In the genomic region with DNA sequence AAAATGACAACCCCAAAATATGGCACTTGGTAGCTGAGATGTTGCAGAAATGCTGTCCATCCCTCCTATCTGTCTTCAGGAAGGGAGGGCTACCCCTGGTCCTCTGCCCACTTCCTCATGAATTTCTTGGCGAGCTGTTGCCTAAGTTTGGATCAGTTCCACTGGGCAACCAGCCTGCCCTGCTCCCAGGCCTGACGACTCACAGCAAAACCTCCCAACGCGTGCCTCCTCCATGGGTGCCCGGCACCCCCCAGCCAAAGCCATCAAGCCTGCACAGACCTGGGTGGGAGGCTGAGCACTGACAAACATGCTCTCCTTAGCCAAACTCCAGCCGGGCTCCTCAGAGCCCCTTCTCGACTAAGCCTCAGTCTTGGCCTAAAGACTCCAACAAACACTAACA, we compare ENCODE assay signal across 19 cellular contexts. TPM values are rescaled to one million over a fixed set of nuclear protein-coding genes. Genes with fewer than 3 reads are reported as not detected.
A peak's percentile ranks its signal among the peaks of the same experiment; 100 is the strongest.
DNase-seq lines count a peak whose midpoint lies in the region; ATAC-seq, FAIRE-seq and TF ChIP-seq lines count a peak whose summit lies in the region.
"Had no signal": no experiment of that assay in that cellular context is flagged by ENCODE, and none has a peak within 500 bp of the region (broad histone marks: within the 10 kb centered on the region; RNA-seq: fewer than 3 reads in every experiment).

No MANE protein-coding gene starts in this region.

- H2AFZ ChIP-seq in K562 (ENCODE audit: low read depth, low read length): no peak overlapping the region

- DNase-seq in GM03348 (ENCODE audit: low spot score) (peak; percentile 61), K562 (ENCODE audit: extremely low read depth in 1 of 4, low spot score in 3 of 4) (no peak), left ventricle myocardium superior (peak; percentile 64), sciatic nerve (ENCODE audit: low spot score) (no peak), NCI-H2227 (lab: John Stamatoyannopoulos, UW; ENCODE audit: unreplicated experiment) (no peak), H4 (ENCODE audit: low spot score) (no peak), progenitor cell of endocrine pancreas (ENCODE audit: low spot score, unreplicated experiment) (no peak)
- DNase-seq in effector memory CD8-positive, alpha-beta T cell: no peak
- DNase-seq: EL; mesenchymal stem cell; NCI-H1417; stimulated activated CD4-positive, alpha-beta T cell treated with anti-CD3 and anti-CD28 coated beads, Interleukin-15, amount 100 ng/mL, for 24 hours had no signal

- no peak overlapping the region for H3K27ac ChIP-seq in K562 (ENCODE audit: extremely low read depth, low read depth, low read length)
- H3K27ac ChIP-seq: BLaER1 treated with 17β-estradiol and CSF1 and Interleukin-3, amounts not matched to agents 10 nM and 100 nM had no signal

- no peak for TF ChIP-seq EP300 in K562 (IDR thresholded peaks at IDR 0.05; ENCODE audit: low read length)

- intact Hi-C loops in K562 (cut with micrococcal nuclease) (no loop called here), left ventricle myocardium superior (cut with micrococcal nuclease) (no loop called here), sciatic nerve (cut with DNase I) (no loop called here)

- no peaks in the 10 kb centered on the region for H3K9me1 ChIP-seq in K562 (ENCODE audit: control insufficient read depth, insufficient read depth, low read length)

- no peak for FAIRE-seq in K562 (lab: Jason Lieb, UNC)
- FAIRE-seq: GM12892 had no signal

- H3K36me3 Mint-ChIP-seq in effector memory CD8-positive, alpha-beta T cell (ENCODE audit: insufficient read depth): no peaks in the 10 kb centered on the region
- no peaks in the 10 kb centered on the region for H3K36me3 Mint-ChIP-seq in progenitor cell of endocrine pancreas (ENCODE audit: insufficient read depth)
- H3K36me3 Mint-ChIP-seq: activated naive CD8-positive, alpha-beta T cell had no signal

- WGBS in K562 (ENCODE audit: insufficient coverage, low coverage, missing lambda C conversion rate): 82% methylated on average over 7 of the region's 7 CpGs

- H3K4me3 Mint-ChIP-seq in effector memory CD8-positive, alpha-beta T cell: no peak overlapping the region
- no peak overlapping the region for H3K4me3 Mint-ChIP-seq in progenitor cell of endocrine pancreas (ENCODE audit: low read depth)
- H3K4me3 Mint-ChIP-seq: activated naive CD8-positive, alpha-beta T cell had no signal

- no peaks in the 10 kb centered on the region for H3K79me2 ChIP-seq in K562 (ENCODE audit: control insufficient read depth, insufficient read depth, low read length)

- TF ChIP-seq POLR2A in K562 (conservative IDR thresholded peaks at IDR 0.05): no peak

- H3K9me3 ChIP-seq in K562 (replicated peaks; ENCODE audit: control insufficient read depth, insufficient read depth, low read depth, low read length): no peaks in the 10 kb centered on the region
- H3K9me3 ChIP-seq: BLaER1 treated with 17β-estradiol and CSF1 and Interleukin-3, amounts not matched to agents 10 nM and 100 nM; upper lobe of left lung had no signal

- H3K27ac Mint-ChIP-seq in effector memory CD8-positive, alpha-beta T cell: no peak overlapping the region
- H3K27ac Mint-ChIP-seq in progenitor cell of endocrine pancreas: no peak overlapping the region
- H3K27ac Mint-ChIP-seq: activated naive CD8-positive, alpha-beta T cell had no signal

- no peak overlapping the region for H3K9ac ChIP-seq in K562 (ENCODE audit: insufficient read depth in 1 of 2, low read depth in 2 of 2, low read length in 2 of 2)
- H3K9ac ChIP-seq: BLaER1 treated with 17β-estradiol and CSF1 and Interleukin-3, amounts not matched to agents 10 nM and 100 nM had no signal

- BruUV-seq in K562 (replicated peaks; lab: Mats Ljungman, UMichigan): no TSS peak

- H3K9me3 Mint-ChIP-seq in effector memory CD8-positive, alpha-beta T cell: peaks cover 0 to 2% of the 10 kb centered on the region in 2 donors
- H3K9me3 Mint-ChIP-seq in progenitor cell of endocrine pancreas (ENCODE audit: low read depth): no peaks in the 10 kb centered on the region

- no peaks in the 10 kb centered on the region for H3K27me3 ChIP-seq in K562 (ENCODE audit: control insufficient read depth in 2 of 2, insufficient read depth in 2 of 2, low read length in 2 of 2)
- H3K27me3 ChIP-seq: BLaER1 treated with 17β-estradiol and CSF1 and Interleukin-3, amounts not matched to agents 10 nM and 100 nM; upper lobe of left lung had no signal

- H4K20me1 ChIP-seq in K562 (replicated peaks; ENCODE audit: control insufficient read depth, insufficient read depth, low read length): no peaks in the 10 kb centered on the region
- H4K20me1 ChIP-seq: BLaER1 treated with 17β-estradiol and CSF1 and Interleukin-3, amounts not matched to agents 10 nM and 100 nM had no signal

- POLR2A ChIA-PET in K562 (lab: Yijun Ruan, JAX): interaction anchor here (0.5 to 0.6 kb wide), 2 partner anchors 16 to 416 kb away, joined by 3 read pairs; no protein-coding TSS in a partner anchor

- ATAC-seq in K562: no peak
- ATAC-seq in left ventricle myocardium superior: peak; percentile 35
- peak; percentile 29 for ATAC-seq in sciatic nerve
- no peak for ATAC-seq in effector memory CD8-positive, alpha-beta T cell (replicated peaks)

- no peak overlapping the region for H3K4me2 ChIP-seq in K562 (ENCODE audit: insufficient read depth, low read length)

- CTCF ChIA-PET in K562 (lab: Yijun Ruan, JAX; ENCODE audit: low intra/inter-chr PET ratio): no interaction called here

- no peak for TF ChIP-seq RAD21 in K562 (CRISPR knock-in tag; conservative IDR thresholded peaks at IDR 0.05 in 1 of 2, IDR thresholded peaks at IDR 0.05 in 1 of 2)

- H3K36me3 ChIP-seq in K562 (ENCODE audit: control insufficient read depth, insufficient read depth, low read length): peaks cover 5% of the 10 kb centered on the region; the same call in 2 of the 3 replicates
- H3K36me3 ChIP-seq: BLaER1 treated with 17β-estradiol and CSF1 and Interleukin-3, amounts not matched to agents 10 nM and 100 nM; upper lobe of left lung had no signal

- H3K4me3 ChIP-seq in K562: no peak overlapping the region
- H3K4me3 ChIP-seq: BLaER1 treated with 17β-estradiol and CSF1 and Interleukin-3, amounts not matched to agents 10 nM and 100 nM; upper lobe of left lung had no signal

- peaks cover 3 to 20% of the 10 kb centered on the region in 2 experiments; a peak in 3 of 5 replicates for H3K4me1 ChIP-seq in K562 (replicated peaks in 1 of 2; ENCODE audit: control insufficient read depth in 2 of 2, insufficient read depth in 2 of 2, low read length in 2 of 2)

- in situ Hi-C loops in K562 (cut with MboI): no loop called here

- peaks cover 11 to 18% of the 10 kb centered on the region in 2 donors for H3K27me3 Mint-ChIP-seq in effector memory CD8-positive, alpha-beta T cell
- peaks cover 9% of the 10 kb centered on the region for H3K27me3 Mint-ChIP-seq in progenitor cell of endocrine pancreas

- no peaks in the 10 kb centered on the region for H3K4me1 Mint-ChIP-seq in effector memory CD8-positive, alpha-beta T cell (ENCODE audit: low read depth in 2 of 2)
- no peaks in the 10 kb centered on the region for H3K4me1 Mint-ChIP-seq in progenitor cell of endocrine pancreas (ENCODE audit: low read depth)

- TF ChIP-seq CTCF in K562 (IDR thresholded peaks at IDR 0.05 in 2 of 3, conservative IDR thresholded peaks at IDR 0.05 in 1 of 3; ENCODE audit: insufficient read depth in 2 of 3, low read depth in 1 of 3, low read length in 3 of 3) (no peak), progenitor cell of endocrine pancreas (IDR thresholded peaks at IDR 0.05; ENCODE audit: unreplicated experiment) (no peak)

RNA-seq across cellular contexts. Expression of a gene that starts 8.9 kb away (rescaled TPM):
- 28.0 and 44.8 TPM in 2 replicates for total RNA-seq in K562 (2011; cell fraction: chromatin; rRNA removed; ENCODE audit: low replicate concordance)
- total RNA-seq in K562 (2011; cell fraction: nucleolus; rRNA removed): 25.3 and 25.7 TPM in 2 replicates
- 38.3 and 60.8 TPM in 2 replicates for total RNA-seq in K562 (2011; cell fraction: nucleoplasm; rRNA removed)
- total RNA-seq in K562 (2014; rRNA removed) (2.3 and 3.2 TPM in 2 replicates), K562 (2014; rRNA removed; fragmentation: Illumina TruSeq; extraction: Trizol) (2.9 and 3.5 TPM in 2 replicates), K562 (2015; rRNA removed; fragmentation: Illumina TruSeq; extraction: Trizol) (1.4 and 1.5 TPM in 2 replicates), K562 (2021) (3.9 and 4.5 TPM in 2 replicates), left ventricle myocardium superior (12.2 TPM), sciatic nerve (16.4 TPM), progenitor cell of endocrine pancreas (0.22 and 0.40 TPM in 2 replicates)
- polyA plus RNA-seq in K562 (2011; rRNA removed) (7.3 and 7.9 TPM in 2 replicates), K562 (2014; fragmentation: Illumina TruSeq; extraction: Trizol) (4.1 and 5.0 TPM in 2 replicates), K562 (2014; fragmentation: Nextera tagmentation; extraction: Ambion mirVana) (1 to 10 TPM; 1.0 to 1.1 TPM), K562 (2014; rRNA removed) (3.0 TPM in 2 replicates)
- 3.7 and 5.1 TPM in 2 replicates for polyA plus RNA-seq in K562 (2011; cell fraction: cytosol; rRNA removed)
- 7.6 and 10.0 TPM in 2 replicates for polyA plus RNA-seq in K562 (2011; cell fraction: nucleus; rRNA removed)
- polyA plus RNA-seq in K562 (2012): 3.2 and 4.6 TPM in 2 replicates
- 11.4 and 12.1 TPM in 2 replicates for polyA minus RNA-seq in K562 (2011; rRNA and poly(A)+ RNA removed)
- 4.6 and 6.7 TPM in 2 replicates for polyA minus RNA-seq in K562 (2011; cell fraction: cytosol; rRNA and poly(A)+ RNA removed)
- polyA minus RNA-seq in K562 (2011; cell fraction: nucleus; rRNA and poly(A)+ RNA removed): 15.8 and 17.0 TPM in 2 replicates
- 0.23 and 0.29 TPM in 2 replicates for total RNA-seq in H4 (2014; rRNA removed; shearing (Covaris generic))
- total RNA-seq: NCI-H460 had no signal

RNA-seq across cellular contexts. Expression of a gene that starts 27.4 kb away (rescaled TPM):
- not detected in 2 replicates for total RNA-seq in K562 (2011; cell fraction: chromatin; rRNA removed; ENCODE audit: low replicate concordance)
- 0.53 TPM in 1 of 2 replicates, not detected in the other for total RNA-seq in K562 (2011; cell fraction: nucleolus; rRNA removed)
- not detected in 2 replicates for total RNA-seq in K562 (2011; cell fraction: nucleoplasm; rRNA removed)
- total RNA-seq in K562 (2014; rRNA removed) (0.24 TPM in 1 of 2 replicates, not detected in the other), K562 (2014; rRNA removed; fragmentation: Illumina TruSeq; extraction: Trizol) (not detected in 2 replicates), K562 (2015; rRNA removed; fragmentation: Illumina TruSeq; extraction: Trizol) (0.11 TPM in 2 replicates), K562 (2021) (not detected in 2 replicates), left ventricle myocardium superior (not detected), sciatic nerve (not detected), progenitor cell of endocrine pancreas (not detected in 2 replicates)
- polyA plus RNA-seq in K562 (2011; rRNA removed) (0.07 TPM in 1 of 2 replicates, not detected in the other), K562 (2014; fragmentation: Illumina TruSeq; extraction: Trizol) (not detected in 2 replicates), K562 (2014; fragmentation: Nextera tagmentation; extraction: Ambion mirVana) (not detected), K562 (2014; rRNA removed) (0.13 and 0.21 TPM in 2 replicates)
- polyA plus RNA-seq in K562 (2011; cell fraction: cytosol; rRNA removed): not detected in 2 replicates
- polyA plus RNA-seq in K562 (2011; cell fraction: nucleus; rRNA removed): 0.11 TPM in 1 of 2 replicates, not detected in the other
- 0.15 and 0.17 TPM in 2 replicates for polyA plus RNA-seq in K562 (2012)
- not detected in 2 replicates for polyA minus RNA-seq in K562 (2011; rRNA and poly(A)+ RNA removed)
- polyA minus RNA-seq in K562 (2011; cell fraction: cytosol; rRNA and poly(A)+ RNA removed): not detected in 2 replicates
- polyA minus RNA-seq in K562 (2011; cell fraction: nucleus; rRNA and poly(A)+ RNA removed): 0.22 TPM in 1 of 2 replicates, not detected in the other
- total RNA-seq in H4 (2014; rRNA removed; shearing (Covaris generic)): not detected in 2 replicates
- total RNA-seq: epithelial cell of proximal tubule, NCI-H460, osteocyte had no signal

Comparison
In these comparisons a context has a peak if more than half of its experiments do, and no peak if none do; other contexts are left out.
1. DNase-seq: peak in GM03348 (single experiment) and left ventricle myocardium superior (single experiment); none in K562 (0 of 4), sciatic nerve (single experiment), NCI-H2227 (single experiment), H4 (single experiment), effector memory CD8-positive, alpha-beta T cell (0 of 3) and progenitor cell of endocrine pancreas (single experiment).
2. ATAC-seq: peak in left ventricle myocardium superior (single experiment) and sciatic nerve (single experiment); none in K562 (single experiment) and effector memory CD8-positive, alpha-beta T cell (single experiment).